In genomic region chr12:108633534-108634224, GRCh38 we compare ENCODE assay signal across 2 cellular contexts.
TF ChIP-seq lines count a peak whose summit lies in the region.

TSS of gene SELPLG (minus strand) at chr12:108633894. CDS start at chr12:108624307, 9,587 bp downstream.

TF ChIP-seq in A549, 52 proteins besides CTCF, POLR2A, EP300 and RAD21 (continued from another document):
- TF ChIP-seq, protein P1, sequence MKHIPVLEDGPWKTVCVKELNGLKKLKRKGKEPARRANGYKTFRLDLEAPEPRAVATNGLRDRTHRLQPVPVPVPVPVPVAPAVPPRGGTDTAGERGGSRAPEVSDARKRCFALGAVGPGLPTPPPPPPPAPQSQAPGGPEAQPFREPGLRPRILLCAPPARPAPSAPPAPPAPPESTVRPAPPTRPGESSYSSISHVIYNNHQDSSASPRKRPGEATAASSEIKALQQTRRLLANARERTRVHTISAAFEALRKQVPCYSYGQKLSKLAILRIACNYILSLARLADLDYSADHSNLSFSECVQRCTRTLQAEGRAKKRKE (CRISPR knock-in tag; IDR thresholded peaks at IDR 0.05; ENCODE audit: low read depth) = no peak
- no peak for TF ChIP-seq RARB (CRISPR knock-in tag; IDR thresholded peaks at IDR 0.05)

TF ChIP-seq in WTC11, 78 proteins besides CTCF, POLR2A, EP300 and RAD21 (continued from another document):
- TF ChIP-seq MAX (CRISPR knock-in tag; IDR thresholded peaks at IDR 0.05) (no peak), ZNF121 (CRISPR knock-in tag; IDR thresholded peaks at IDR 0.05) (no peak), MYBL2 (CRISPR knock-in tag; IDR thresholded peaks at IDR 0.05) (no peak), JUN (CRISPR knock-in tag; IDR thresholded peaks at IDR 0.05) (no peak), HMGA2 (CRISPR knock-in tag; IDR thresholded peaks at IDR 0.05) (no peak), ZNF219 (CRISPR knock-in tag; IDR thresholded peaks at IDR 0.05; ENCODE audit: borderline replicate concordance) (no peak)
- TF ChIP-seq, protein P2, sequence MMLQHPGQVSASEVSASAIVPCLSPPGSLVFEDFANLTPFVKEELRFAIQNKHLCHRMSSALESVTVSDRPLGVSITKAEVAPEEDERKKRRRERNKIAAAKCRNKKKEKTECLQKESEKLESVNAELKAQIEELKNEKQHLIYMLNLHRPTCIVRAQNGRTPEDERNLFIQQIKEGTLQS (CRISPR knock-in tag; conservative IDR thresholded peaks at IDR 0.05) = no peak
